In the genomic region with DNA sequence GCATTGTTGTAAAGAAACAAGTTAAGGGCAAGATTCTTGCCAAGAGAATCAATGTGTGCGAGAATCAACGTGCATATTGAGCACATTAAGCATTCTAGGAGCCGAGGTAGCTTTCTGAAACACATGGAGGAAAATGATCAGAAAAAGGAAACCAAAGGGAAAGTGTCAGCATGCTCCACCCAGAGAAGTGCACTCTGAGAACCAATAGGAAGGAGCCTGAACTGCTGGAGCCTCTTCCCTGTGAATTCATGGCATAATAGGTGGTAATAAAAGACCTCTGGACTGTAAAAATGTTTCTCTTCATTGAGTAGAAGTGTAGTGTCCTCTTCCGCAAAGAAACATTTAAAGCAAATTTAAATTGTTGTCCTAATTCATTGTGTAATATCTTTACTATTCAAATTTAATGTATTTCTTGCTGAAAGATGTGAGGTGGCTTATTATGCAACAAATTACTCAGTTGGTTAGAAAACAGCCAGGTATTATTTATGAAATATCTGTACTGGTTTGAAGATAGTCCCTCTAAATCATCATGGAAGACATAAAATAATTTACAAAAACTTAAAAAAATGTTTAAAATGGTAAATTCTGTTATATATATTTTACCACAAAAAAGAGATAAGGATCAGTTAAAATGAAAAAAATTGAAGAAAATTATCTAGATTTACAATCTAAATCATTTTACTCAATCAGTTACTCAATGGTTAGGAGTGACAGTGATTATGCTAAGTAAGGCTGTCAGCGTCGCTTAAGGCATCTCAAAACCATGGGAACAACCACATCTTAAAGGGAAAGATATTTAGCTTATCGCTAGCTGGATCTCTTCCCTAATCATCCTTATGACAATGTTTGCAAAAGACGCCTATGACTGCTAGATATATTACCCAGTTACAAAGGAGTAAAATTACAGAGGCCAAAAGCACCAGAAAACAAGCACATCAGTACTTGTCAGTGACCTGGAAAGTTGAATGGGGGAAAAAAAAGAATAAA, we compare ENCODE assay signal across 16 cellular contexts. TPM values are rescaled to one million over a fixed set of nuclear protein-coding genes. Genes with fewer than 3 reads are reported as not detected.
DNase-seq lines count a peak whose midpoint lies in the region; ATAC-seq, FAIRE-seq and TF ChIP-seq lines count a peak whose summit lies in the region.
"Had no signal": no experiment of that assay in that cellular context is flagged by ENCODE, and none has a peak within 500 bp of the region (broad histone marks: within the 10 kb centered on the region; RNA-seq: fewer than 3 reads in every experiment).

No MANE protein-coding gene starts in this region.

- no peaks in the 10 kb centered on the region for H4K20me1 ChIP-seq in endothelial cell of umbilical vein (replicated peaks; ENCODE audit: control insufficient read depth, extremely low read depth, insufficient read depth, low read length)

- no peaks in the 10 kb centered on the region for H3K27me3 ChIP-seq in endothelial cell of umbilical vein (ENCODE audit: control insufficient read depth in 2 of 2, insufficient read depth in 2 of 2, low read length in 2 of 2)
- H3K27me3 ChIP-seq in transverse colon = no peaks in the 10 kb centered on the region
- H3K27me3 ChIP-seq: BE2C had no signal

- TF ChIP-seq EP300 in transverse colon (IDR thresholded peaks at IDR 0.05; ENCODE audit: low read depth) = no peak

- H3K36me3 ChIP-seq in endothelial cell of umbilical vein (ENCODE audit: control insufficient read depth in 2 of 2, extremely low read depth in 1 of 2, insufficient read depth in 2 of 2, low read length in 2 of 2) (peaks cover 16 to 18% of the 10 kb centered on the region in 2 experiments), transverse colon (peaks cover 0 to 66% (median 25%) of the 10 kb centered on the region in 4 donors)

- H3K27ac ChIP-seq in C4-2B = peak overlapping the region; percentile 42
- H3K27ac ChIP-seq in endothelial cell of umbilical vein (ENCODE audit: insufficient read depth, low read depth, low read length) = no peak overlapping the region
- H3K27ac ChIP-seq in transverse colon = peak overlapping the region; percentile 20 to 65 (median 42)
- H3K27ac ChIP-seq in RWPE1 = no peak overlapping the region
- H3K27ac ChIP-seq: A549 had no signal

- no peak overlapping the region for H3K4me3 ChIP-seq in endothelial cell of umbilical vein (replicated peaks in 1 of 3; ENCODE audit: insufficient read depth in 1 of 3, low read depth in 1 of 3, low read length in 3 of 3)
- peak overlapping the region in 1 of 4 donors; percentile 14 for H3K4me3 ChIP-seq in transverse colon
- H3K4me3 ChIP-seq: A549, HAP-1 had no signal

- no peak for FAIRE-seq in endothelial cell of umbilical vein (lab: Jason Lieb, UNC)
- FAIRE-seq: A549, GM19239, H1, HTR-8/SVneo had no signal

- no peak overlapping the region for H3K9ac ChIP-seq in endothelial cell of umbilical vein (replicated peaks; ENCODE audit: extremely low read depth, insufficient read depth, low read length)

- CTCF ChIA-PET in endothelial cell of umbilical vein (lab: Charles Lee) = no interaction called here
- CTCF ChIA-PET in RWPE1 (lab: Yijun Ruan, JAX) = no interaction called here

- H3K4me2 ChIP-seq in endothelial cell of umbilical vein (ENCODE audit: insufficient read depth, low read length) = no peak overlapping the region
- H3K4me2 ChIP-seq: A549 had no signal

- BruUV-seq in endothelial cell of umbilical vein (replicated peaks; lab: Mats Ljungman, UMichigan) = no TSS peak

- H3K4me1 ChIP-seq in endothelial cell of umbilical vein (ENCODE audit: control insufficient read depth, extremely low read depth, insufficient read depth, low read length) (peaks cover 5% of the 10 kb centered on the region), transverse colon (peaks cover 0 to 13% (median 3%) of the 10 kb centered on the region in 4 donors)
- H3K4me1 ChIP-seq: BE2C, HAP-1 had no signal

- ATAC-seq in HG03520 (IDR thresholded peaks at IDR 0.05; ENCODE audit: unreplicated experiment) = no peak
- ATAC-seq: A549 had no signal

- TF ChIP-seq POLR2A in endothelial cell of umbilical vein (IDR thresholded peaks at IDR 0.05; ENCODE audit: low read depth, low read length) = no peak
- no peak for TF ChIP-seq POLR2A in transverse colon (IDR thresholded peaks at IDR 0.05)

- H3K9me3 ChIP-seq in endothelial cell of umbilical vein (replicated peaks; ENCODE audit: control insufficient read depth, insufficient read depth, low read length) = no peaks in the 10 kb centered on the region
- no peaks in the 10 kb centered on the region for H3K9me3 ChIP-seq in transverse colon
- H3K9me3 ChIP-seq: A549, BE2C, HAP-1 had no signal

- intact Hi-C loops in endothelial cell of umbilical vein (cut with micrococcal nuclease) = no loop called here
- intact Hi-C loops in transverse colon (cut with DNase I; ENCODE audit: low total_unique reads) = loop anchor here (5.0 kb wide), 1 partner anchor 124 kb away; no protein-coding TSS in a partner anchor

- H2AFZ ChIP-seq in endothelial cell of umbilical vein (ENCODE audit: low read depth, low read length) = no peak overlapping the region

- dilution Hi-C loops in endothelial cell of umbilical vein (cut with MboI; ENCODE audit: extremely low pct_ligation_motif_present, low sequenced_read_pairs) = no loop called here

- peak; percentile 14 for DNase-seq in amniotic epithelial cell (ENCODE audit: low read depth)
- DNase-seq in endothelial cell of umbilical vein (ENCODE audit: low read depth, low spot score) = no peak
- peak; percentile 15 for DNase-seq in transverse colon
- no peak for DNase-seq in RWPE1 (ENCODE audit: low spot score)
- DNase-seq in NCI-H2196 (lab: John Stamatoyannopoulos, UW; ENCODE audit: unreplicated experiment) = no peak
- DNase-seq: BE2C; CD8-positive, alpha-beta memory T cell; DMS53; GF-D8 had no signal

- in situ Hi-C loops in transverse colon (cut with MboI; ENCODE audit: low pct_ligation_motif_present in 1 of 4, low pct_unique_long_range_greater_than_20kb in 1 of 4, low sequenced_read_pairs in 3 of 4) = no loop called here

- H3K9me1 ChIP-seq in endothelial cell of umbilical vein (replicated peaks; ENCODE audit: control insufficient read depth, extremely low read depth, insufficient read depth, low read length) = no peaks in the 10 kb centered on the region

- H3K79me2 ChIP-seq in endothelial cell of umbilical vein (ENCODE audit: control insufficient read depth, insufficient read depth, low read length) = no peaks in the 10 kb centered on the region

- WGBS in transverse colon (ENCODE audit: low coverage in 1 of 2), 2 donors = 61 to 79% methylated on average over 8 of the region's 8 CpGs

- TF ChIP-seq CTCF in C4-2B (conservative IDR thresholded peaks at IDR 0.05) = no peak
- no peak for TF ChIP-seq CTCF in endothelial cell of umbilical vein (IDR thresholded peaks at IDR 0.05; ENCODE audit: extremely low read depth in 1 of 2, insufficient read depth in 1 of 2, low read depth in 1 of 2, low read length in 2 of 2)
- TF ChIP-seq CTCF in transverse colon (IDR thresholded peaks at IDR 0.05) = no peak
- no peak for TF ChIP-seq CTCF in RWPE1 (conservative IDR thresholded peaks at IDR 0.05; ENCODE audit: low read depth)

- POLR2A ChIA-PET in endothelial cell of umbilical vein (lab: Charles Lee) = no interaction called here
- POLR2A ChIA-PET in RWPE1 (lab: Yijun Ruan, JAX; ENCODE audit: low non-redundant PET) = no interaction called here

TF ChIP-seq in endothelial cell of umbilical vein, 7 proteins besides CTCF, POLR2A, EP300 and RAD21:
- TF ChIP-seq GATA2 (IDR thresholded peaks at IDR 0.05; ENCODE audit: insufficient read depth, insufficient read length, low read depth, low read length) (peak; percentile 12), JUN (IDR thresholded peaks at IDR 0.05; ENCODE audit: borderline replicate concordance, insufficient read depth, insufficient read length, low read depth) (no peak)

RNA-seq across cellular contexts. Expression of gene NVL, which starts 31.3 kb away (rescaled TPM):
- total RNA-seq in endothelial cell of umbilical vein = 30.3 and 35.6 TPM in 2 replicates
- 11.9 and 16.7 TPM in 2 replicates for polyA plus RNA-seq in endothelial cell of umbilical vein
- 19.3 and 21.0 TPM in 2 replicates for polyA plus RNA-seq in endothelial cell of umbilical vein (2011; cell fraction: cytosol; rRNA removed)
- polyA plus RNA-seq in endothelial cell of umbilical vein (2011; cell fraction: nucleus; rRNA removed) = 68.1 and 72.4 TPM in 2 replicates
- polyA plus RNA-seq in endothelial cell of umbilical vein (2012) = 15.2 and 18.9 TPM in 2 replicates
- polyA minus RNA-seq in endothelial cell of umbilical vein = 19.1 and 23.0 TPM in 2 replicates
- 30.0 TPM for polyA minus RNA-seq in endothelial cell of umbilical vein (2011; cell fraction: cytosol; rRNA and poly(A)+ RNA removed)
- polyA minus RNA-seq in endothelial cell of umbilical vein (2011; cell fraction: nucleus; rRNA and poly(A)+ RNA removed) = 31.5 and 43.9 TPM in 2 replicates
- 10 to 100 TPM; 35.9 to 52.3 (median 40.5) TPM for total RNA-seq in transverse colon

RNA-seq across cellular contexts. Expression of gene CNIH4, which starts 58.0 kb away (rescaled TPM):
- 74.9 and 84.8 TPM in 2 replicates for total RNA-seq in endothelial cell of umbilical vein
- 106 and 118 TPM in 2 replicates for polyA plus RNA-seq in endothelial cell of umbilical vein
- 53.5 and 60.5 TPM in 2 replicates for polyA plus RNA-seq in endothelial cell of umbilical vein (2011; cell fraction: cytosol; rRNA removed)
- polyA plus RNA-seq in endothelial cell of umbilical vein (2011; cell fraction: nucleus; rRNA removed) = 26.8 and 32.4 TPM in 2 replicates
- 104 and 118 TPM in 2 replicates for polyA plus RNA-seq in endothelial cell of umbilical vein (2012)
- polyA minus RNA-seq in endothelial cell of umbilical vein = 84.4 and 106 TPM in 2 replicates
- 10.7 TPM for polyA minus RNA-seq in endothelial cell of umbilical vein (2011; cell fraction: cytosol; rRNA and poly(A)+ RNA removed)
- 15.3 and 16.5 TPM in 2 replicates for polyA minus RNA-seq in endothelial cell of umbilical vein (2011; cell fraction: nucleus; rRNA and poly(A)+ RNA removed)
- total RNA-seq in transverse colon = 10 to 100 TPM; 33.0 to 48.7 (median 42.0) TPM

Comparison
In these comparisons a context has a peak if more than half of its experiments do, and no peak if none do; other contexts are left out.
1. H3K27ac ChIP-seq: peak in C4-2B (single experiment) and transverse colon (4 of 4); none in endothelial cell of umbilical vein (single experiment) and RWPE1 (single experiment).
2. DNase-seq: peak in amniotic epithelial cell (single experiment) and transverse colon (single experiment); none in endothelial cell of umbilical vein (single experiment), RWPE1 (single experiment) and NCI-H2196 (single experiment).